In the genomic region with DNA sequence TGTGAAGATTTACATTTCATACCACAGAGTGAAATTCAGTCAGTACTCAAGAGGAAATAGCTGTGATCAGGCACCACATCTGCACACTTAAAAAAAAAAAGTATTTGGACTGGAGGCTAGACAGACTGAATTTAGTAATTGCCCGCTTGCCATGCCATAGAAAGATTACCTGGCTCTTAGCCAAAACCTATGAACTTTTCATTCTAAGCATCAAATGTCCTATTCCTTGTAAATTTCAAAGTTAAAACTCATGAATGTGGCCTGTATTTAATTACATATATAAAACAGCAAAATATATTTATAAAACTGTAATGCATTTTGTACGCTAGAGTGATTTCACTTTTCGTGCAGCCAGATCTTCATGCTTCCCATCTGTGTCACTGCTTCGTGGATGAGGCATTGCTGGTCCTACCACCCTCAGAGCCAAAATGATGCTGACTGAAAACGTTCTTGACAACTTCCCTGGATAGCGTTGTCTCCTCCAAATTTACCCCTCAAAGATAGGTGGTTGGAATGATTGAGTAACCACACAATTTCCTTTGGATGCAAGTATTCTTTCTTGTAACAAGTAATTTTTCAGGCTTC, we compare ENCODE assay signal across 18 cellular contexts.
"Had no signal": no experiment of that assay in that cellular context is flagged by ENCODE, and none has a peak within 500 bp of the region (broad histone marks: within the 10 kb centered on the region; RNA-seq: fewer than 3 reads in every experiment).

No MANE protein-coding gene starts in this region.

- H3K27me3 Mint-ChIP-seq: activated B cell treated with CpG ODN at 0.5 μM for 24 hours; central memory CD8-positive, alpha-beta T cell; stimulated activated memory B cell treated with anti-CD40 and anti-IgM and Interleukin-4, amounts not matched to agents 10 μg/mL and 1 μg/mL and 100 μg/mL, for 72 hours had no signal

- H3K9me3 Mint-ChIP-seq: activated B cell treated with CpG ODN at 0.5 μM for 24 hours; activated CD8-positive, alpha-beta T cell treated with anti-CD3 and anti-CD28 coated beads for 36 hours; activated naive CD4-positive, alpha-beta T cell treated with anti-CD3 and anti-CD28 coated beads, Interleukin-2, amount 50 U/mL, for 72 hours; central memory CD8-positive, alpha-beta T cell; naive thymus-derived CD8-positive, alpha-beta T cell; stimulated activated memory B cell treated with anti-CD40 and anti-IgM and Interleukin-4, amounts not matched to agents 10 μg/mL and 1 μg/mL and 100 μg/mL, for 72 hours had no signal

- H3K36me3 Mint-ChIP-seq: activated naive CD4-positive, alpha-beta T cell treated with anti-CD3 and anti-CD28 coated beads, Interleukin-2, amount 50 U/mL, for 72 hours; naive thymus-derived CD8-positive, alpha-beta T cell; stimulated activated memory B cell treated with anti-CD40 and anti-IgM and Interleukin-4, amounts not matched to agents 10 μg/mL and 1 μg/mL and 100 μg/mL, for 72 hours had no signal

- H3K36me3 ChIP-seq: brain microvascular endothelial cell, neutrophil had no signal

- H3K27ac Mint-ChIP-seq: activated B cell treated with CpG ODN at 0.5 μM for 24 hours; activated CD8-positive, alpha-beta T cell treated with anti-CD3 and anti-CD28 coated beads for 36 hours; activated naive CD4-positive, alpha-beta T cell treated with anti-CD3 and anti-CD28 coated beads, Interleukin-2, amount 50 U/mL, for 72 hours; naive thymus-derived CD8-positive, alpha-beta T cell; stimulated activated memory B cell treated with anti-CD40 and anti-IgM and Interleukin-4, amounts not matched to agents 10 μg/mL and 1 μg/mL and 100 μg/mL, for 72 hours had no signal

- H3K4me3 ChIP-seq: coronary artery had no signal

- DNase-seq: activated B cell treated with CpG ODN at 0.5 μM for 24 hours; activated CD4-positive, alpha-beta T cell treated with anti-CD3 and anti-CD28 coated beads for 48 hours; activated CD8-positive, alpha-beta T cell treated with anti-CD3 and anti-CD28 coated beads for 36 hours; activated gamma-delta T cell; activated T-cell treated with anti-CD3 and anti-CD28 coated beads, Interleukin-2, amount 50 U/mL, for 48 hours; amygdala; brain microvascular endothelial cell; effector CD4-positive, alpha-beta T cell; foreskin melanocyte; mesenchymal stem cell; naive thymus-derived CD8-positive, alpha-beta T cell; retina; stimulated activated CD4-positive, alpha-beta T cell treated with anti-CD3 and anti-CD28 coated beads, Interleukin-2, amount 100 ng/mL, for 48 hours had no signal

- H3K27ac ChIP-seq: brain microvascular endothelial cell, coronary artery, neutrophil had no signal

- H3K4me3 Mint-ChIP-seq: activated B cell treated with CpG ODN at 0.5 μM for 24 hours; activated CD8-positive, alpha-beta T cell treated with anti-CD3 and anti-CD28 coated beads for 36 hours; central memory CD8-positive, alpha-beta T cell; naive thymus-derived CD8-positive, alpha-beta T cell; stimulated activated memory B cell treated with anti-CD40 and anti-IgM and Interleukin-4, amounts not matched to agents 10 μg/mL and 1 μg/mL and 100 μg/mL, for 72 hours had no signal

- H3K4me1 Mint-ChIP-seq: activated B cell treated with CpG ODN at 0.5 μM for 24 hours; central memory CD8-positive, alpha-beta T cell; naive thymus-derived CD8-positive, alpha-beta T cell; stimulated activated memory B cell treated with anti-CD40 and anti-IgM and Interleukin-4, amounts not matched to agents 10 μg/mL and 1 μg/mL and 100 μg/mL, for 72 hours had no signal

- H3K27me3 ChIP-seq: brain microvascular endothelial cell, neutrophil had no signal

- H3K9me3 ChIP-seq: neutrophil had no signal

- ATAC-seq: activated CD8-positive, alpha-beta T cell treated with anti-CD3 and anti-CD28 coated beads for 36 hours; activated naive CD4-positive, alpha-beta T cell treated with anti-CD3 and anti-CD28 coated beads, Interleukin-2, amount 50 U/mL, for 72 hours; naive thymus-derived CD8-positive, alpha-beta T cell; stimulated activated memory B cell treated with anti-CD40 and anti-IgM and Interleukin-4, amounts not matched to agents 10 μg/mL and 1 μg/mL and 100 μg/mL, for 72 hours had no signal
